ENCODE assay signal across 23 cellular contexts in the genomic region with DNA sequence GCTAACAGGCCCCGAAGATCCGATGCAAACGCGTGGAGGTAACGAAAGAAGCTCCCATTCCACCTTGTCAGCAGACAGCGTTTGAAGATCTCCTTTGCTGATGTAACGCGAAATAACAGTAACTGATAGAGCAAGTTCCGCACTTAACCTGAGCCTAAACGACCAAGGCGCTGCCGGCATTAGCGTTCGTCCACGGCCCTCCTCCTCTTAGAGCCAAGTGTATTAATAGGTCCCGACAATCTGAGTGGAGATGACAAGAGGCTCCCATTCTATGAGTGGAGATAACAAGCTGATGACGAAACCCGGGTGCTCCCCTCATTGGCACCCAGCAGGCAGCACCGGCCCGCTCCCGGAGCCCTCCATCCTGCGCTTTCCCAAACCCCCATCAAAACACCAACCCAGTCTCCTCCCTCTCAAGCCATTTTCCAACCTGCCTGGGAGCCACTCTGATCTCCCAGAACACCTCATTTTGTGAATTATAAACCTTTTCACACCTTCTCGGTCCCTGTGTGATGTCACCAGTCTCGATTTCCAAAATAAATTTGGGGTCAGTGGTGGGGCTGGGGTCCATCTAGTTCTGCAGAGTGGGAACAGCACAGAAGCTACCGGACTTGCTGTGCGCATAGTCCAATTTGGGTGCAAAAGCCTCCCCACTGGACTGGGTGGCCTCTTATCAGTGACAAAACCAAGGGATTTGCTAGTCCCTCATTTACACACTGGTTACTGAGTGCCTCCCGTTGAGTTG. TPM values are rescaled to one million over a fixed set of nuclear protein-coding genes. Genes with fewer than 3 reads are reported as not detected.
A peak's percentile ranks its signal among the peaks of the same experiment; 100 is the strongest.
DNase-seq lines count a peak whose midpoint lies in the region; ATAC-seq and TF ChIP-seq lines count a peak whose summit lies in the region.
"Had no signal": no experiment of that assay in that cellular context is flagged by ENCODE, and none has a peak within 500 bp of the region (broad histone marks: within the 10 kb centered on the region; RNA-seq: fewer than 3 reads in every experiment).

No MANE protein-coding gene starts in this region.

- no peaks in the 10 kb centered on the region for H3K36me3 ChIP-seq in IMR-90 (ENCODE audit: control insufficient read depth, insufficient read depth, low read length)
- H3K36me3 ChIP-seq: adrenal gland, cardiac muscle cell, esophagus squamous epithelium, lower lobe of right lung had no signal

- H3K56ac ChIP-seq in IMR-90 (ENCODE audit: extremely low read depth, insufficient read depth, low read length) (no peak overlapping the region), H9 (ENCODE audit: insufficient read length, low read depth, low read length) (no peak overlapping the region)

- H3K9me3 ChIP-seq in IMR-90 (ENCODE audit: control insufficient read depth, insufficient read depth, low read length) (no peaks in the 10 kb centered on the region), H9 (ENCODE audit: control insufficient read depth, low read depth, low read length) (no peaks in the 10 kb centered on the region)
- H3K9me3 ChIP-seq: adrenal gland, lower lobe of right lung had no signal

- H3K23ac ChIP-seq in IMR-90 (ENCODE audit: low read depth, low read length) (no peak overlapping the region), H9 (ENCODE audit: insufficient read length, low read depth, low read length) (no peak overlapping the region)

- intact Hi-C loops in IMR-90 (cut with micrococcal nuclease) = no loop called here

- no peak overlapping the region for H4K8ac ChIP-seq in IMR-90 (ENCODE audit: low read depth in 2 of 2, low read length in 2 of 2)
- H4K8ac ChIP-seq in H9 (replicated peaks; ENCODE audit: insufficient read length, low read depth, low read length) = no peak overlapping the region

- no peak overlapping the region for H2BK20ac ChIP-seq in IMR-90 (ENCODE audit: low read depth, low read length)
- no peak overlapping the region for H2BK20ac ChIP-seq in H9 (ENCODE audit: low read depth, low read length, poor library complexity, severe bottlenecking)

- peak overlapping the region; percentile 12 for H3K27ac Mint-ChIP-seq in activated T-cell treated with anti-CD3 and anti-CD28 coated beads, Interleukin-2, amount 50 U/mL, for 72 hours
- H3K27ac Mint-ChIP-seq in immature natural killer cell (peak overlapping the region in 5 of 6 donors; percentile 16 to 78 (median 43)), H9 (no peak overlapping the region)
- H3K27ac Mint-ChIP-seq in stimulated activated effector memory CD8-positive, alpha-beta T cell treated with anti-CD3 and anti-CD28 coated beads, Interleukin-12 subunit alpha, Interleukin-12 subunit beta, amount 100 ng/mL, for 72 hours = peak overlapping the region; percentile 44

- no peak overlapping the region for H2BK15ac ChIP-seq in IMR-90 (ENCODE audit: low read depth, low read length)
- no peak overlapping the region for H2BK15ac ChIP-seq in H9 (ENCODE audit: low read depth, low read length)

- H2AFZ ChIP-seq in IMR-90 (replicated peaks; ENCODE audit: low read length, poor library complexity) (no peak overlapping the region), H9 (ENCODE audit: low read length) (no peak overlapping the region)

- WGBS in IMR-90 (ENCODE audit: extremely low coverage in 2 of 2, insufficient read length in 1 of 2), 2 experiments = 88% methylated on average over 24 of the region's 27 CpGs; no CpG with 5 or more reads in 1 of the 2 experiments
- WGBS in H9 (ENCODE audit: extremely low coverage, insufficient read length, low lambda C conversion rate) = no CpG with 5 or more reads among the region's 27 CpGs

- no peaks in the 10 kb centered on the region; the same call in 1 of the 2 replicates for H3K9me1 ChIP-seq in IMR-90 (ENCODE audit: insufficient read depth, low read length)

- ATAC-seq in activated T-cell treated with anti-CD3 and anti-CD28 coated beads, Interleukin-2, amount 50 U/mL, for 72 hours (replicated peaks in 1 of 2) = no peak
- no peak for ATAC-seq in IMR-90 (ENCODE audit: low read depth)
- no peak for ATAC-seq in stimulated activated effector memory CD8-positive, alpha-beta T cell treated with anti-CD3 and anti-CD28 coated beads, Interleukin-12 subunit alpha, Interleukin-12 subunit beta, amount 100 ng/mL, for 72 hours
- ATAC-seq: K562, lower lobe of right lung, PC-3, SK-N-SH treated with all-trans-retinoic acid at 6 μM for 48 hours had no signal

- TF ChIP-seq POLR2A in IMR-90 (IDR thresholded peaks at IDR 0.05; ENCODE audit: low read depth, low read length) = no peak

- H3K23me2 ChIP-seq in H9 (ENCODE audit: insufficient read length, low read depth, low read length, poor library complexity, severe bottlenecking) = peaks cover 12% of the 10 kb centered on the region

- no peak for TF ChIP-seq CTCF in IMR-90 (conservative IDR thresholded peaks at IDR 0.05; ENCODE audit: low read depth, low read length)
- TF ChIP-seq CTCF in GM10248 (IDR thresholded peaks at IDR 0.05; ENCODE audit: control extremely low read depth, extremely low read depth, low read depth, missing control alignments) = no peak
- TF ChIP-seq CTCF in H9 (conservative IDR thresholded peaks at IDR 0.05) = no peak

- H3K79me1 ChIP-seq in IMR-90 (ENCODE audit: low read depth in 1 of 2, low read length in 2 of 2) = peaks cover 0 to 17% of the 10 kb centered on the region in 2 experiments; a peak in 2 of 4 replicates
- no peaks in the 10 kb centered on the region for H3K79me1 ChIP-seq in H9 (ENCODE audit: insufficient read depth, low read depth, low read length, poor library complexity, severe bottlenecking)

- H2AK5ac ChIP-seq in IMR-90 (ENCODE audit: low read depth, low read length) = peak overlapping the region; percentile 33
- no peak overlapping the region for H2AK5ac ChIP-seq in H9 (ENCODE audit: insufficient read length, low read length)

- no peaks in the 10 kb centered on the region for H3K27me3 Mint-ChIP-seq in activated T-cell treated with anti-CD3 and anti-CD28 coated beads, Interleukin-2, amount 50 U/mL, for 72 hours (ENCODE audit: low read depth)
- H3K27me3 Mint-ChIP-seq in immature natural killer cell (ENCODE audit: low read depth in 3 of 3) (peaks cover 27 to 35% (median 34%) of the 10 kb centered on the region in 3 donors), H9 (ENCODE audit: low read depth) (peaks cover 46% of the 10 kb centered on the region)

- H3K18ac ChIP-seq in IMR-90 (ENCODE audit: low read depth, low read length) (no peak overlapping the region), H9 (ENCODE audit: insufficient read length, low read depth, low read length) (no peak overlapping the region)

- no peaks in the 10 kb centered on the region for H3K9me3 Mint-ChIP-seq in activated T-cell treated with anti-CD3 and anti-CD28 coated beads, Interleukin-2, amount 50 U/mL, for 72 hours
- no peaks in the 10 kb centered on the region for H3K9me3 Mint-ChIP-seq in immature natural killer cell
- no peaks in the 10 kb centered on the region for H3K9me3 Mint-ChIP-seq in stimulated activated effector memory CD8-positive, alpha-beta T cell treated with anti-CD3 and anti-CD28 coated beads, Interleukin-12 subunit alpha, Interleukin-12 subunit beta, amount 100 ng/mL, for 72 hours
- H3K9me3 Mint-ChIP-seq in H9 = peaks cover 2 to 20% of the 10 kb centered on the region in 2 experiments

- H3K27ac ChIP-seq in IMR-90 (ENCODE audit: insufficient read depth, low read length) (no peak overlapping the region), H9 (ENCODE audit: insufficient read length, low read depth, low read length) (no peak overlapping the region)
- H3K27ac ChIP-seq: cardiac muscle cell had no signal

- H3K4me3 Mint-ChIP-seq in activated T-cell treated with anti-CD3 and anti-CD28 coated beads, Interleukin-2, amount 50 U/mL, for 72 hours = peak overlapping the region; percentile 1 to 40
- peak overlapping the region in 3 of 5 donors; percentile 28 to 50 (median 39) for H3K4me3 Mint-ChIP-seq in immature natural killer cell
- peak overlapping the region; percentile 17 for H3K4me3 Mint-ChIP-seq in stimulated activated effector memory CD8-positive, alpha-beta T cell treated with anti-CD3 and anti-CD28 coated beads, Interleukin-12 subunit alpha, Interleukin-12 subunit beta, amount 100 ng/mL, for 72 hours
- no peak overlapping the region; a peak in 1 of 5 replicates for H3K4me3 Mint-ChIP-seq in H9

- POLR2A ChIA-PET in IMR-90 (lab: Charles Lee; ENCODE audit: unreplicated experiment) = interaction anchor here (1.1 kb wide), 1 partner anchor 48 kb away, joined by 4 read pairs; no protein-coding TSS in a partner anchor
- POLR2A ChIA-PET in GM10248 (lab: Yijun Ruan, JAX) = no interaction called here

- H3K27me3 ChIP-seq in IMR-90 (ENCODE audit: control insufficient read depth, insufficient read depth, low read length) (no peaks in the 10 kb centered on the region), H9 (ENCODE audit: insufficient read depth, low read length) (no peaks in the 10 kb centered on the region; the same call in 1 of the 2 replicates)
- H3K27me3 ChIP-seq: adrenal gland, cardiac muscle cell, esophagus squamous epithelium had no signal

- no peaks in the 10 kb centered on the region for H3K79me2 ChIP-seq in H9 (ENCODE audit: insufficient read depth, low read length)

- no peak for TF ChIP-seq RAD21 in IMR-90 (IDR thresholded peaks at IDR 0.05; ENCODE audit: low read length)

- H3K4ac ChIP-seq in IMR-90 (ENCODE audit: low read depth, low read length) (no peak overlapping the region), H9 (ENCODE audit: low read depth, low read length) (no peak overlapping the region)

- in situ Hi-C loops in IMR-90 (cut with MboI; ENCODE audit: low sequenced_read_pairs) = loop anchor here (25.0 kb wide), 1 partner anchor 376 kb away; a partner anchor contains a TSS

- H4K20me1 ChIP-seq in IMR-90 (ENCODE audit: insufficient read depth, low read length) (peaks cover 5% of the 10 kb centered on the region; the same call in 1 of the 2 replicates), H9 (ENCODE audit: control insufficient read depth, insufficient read depth, insufficient read length) (no peaks in the 10 kb centered on the region)

- H3K4me1 Mint-ChIP-seq in activated T-cell treated with anti-CD3 and anti-CD28 coated beads, Interleukin-2, amount 50 U/mL, for 72 hours (ENCODE audit: low read depth) = peaks cover 56% of the 10 kb centered on the region
- H3K4me1 Mint-ChIP-seq in immature natural killer cell (peaks cover 26 to 45% of the 10 kb centered on the region in 2 donors), H9 (peaks cover 36 to 41% of the 10 kb centered on the region in 2 experiments)
- H3K4me1 Mint-ChIP-seq in stimulated activated effector memory CD8-positive, alpha-beta T cell treated with anti-CD3 and anti-CD28 coated beads, Interleukin-12 subunit alpha, Interleukin-12 subunit beta, amount 100 ng/mL, for 72 hours = peaks cover 79% of the 10 kb centered on the region

- H2BK12ac ChIP-seq in H9 (ENCODE audit: insufficient read length, low read depth, low read length) = no peak overlapping the region

- no peak overlapping the region for H2AK9ac ChIP-seq in IMR-90 (replicated peaks; ENCODE audit: low read depth, low read length, poor library complexity)

- no peak overlapping the region for H3T11ph ChIP-seq in H9 (ENCODE audit: low read length)

- H3K14ac ChIP-seq in IMR-90 (replicated peaks; ENCODE audit: low read depth, low read length) (no peak overlapping the region), H9 (ENCODE audit: insufficient read depth, low read length) (no peak overlapping the region)

- H4K91ac ChIP-seq in IMR-90 (ENCODE audit: insufficient read depth, low read depth, low read length) (no peak overlapping the region), H9 (ENCODE audit: insufficient read length, low read depth, low read length) (no peak overlapping the region)

- H3K36me3 Mint-ChIP-seq in activated T-cell treated with anti-CD3 and anti-CD28 coated beads, Interleukin-2, amount 50 U/mL, for 72 hours (ENCODE audit: insufficient read depth in 2 of 2) = peaks cover 0 to 4% of the 10 kb centered on the region in 2 donors
- H3K36me3 Mint-ChIP-seq in immature natural killer cell = no peaks in the 10 kb centered on the region
- peaks cover 59% of the 10 kb centered on the region for H3K36me3 Mint-ChIP-seq in stimulated activated effector memory CD8-positive, alpha-beta T cell treated with anti-CD3 and anti-CD28 coated beads, Interleukin-12 subunit alpha, Interleukin-12 subunit beta, amount 100 ng/mL, for 72 hours
- peaks cover 10 to 43% (median 22%) of the 10 kb centered on the region in 3 experiments for H3K36me3 Mint-ChIP-seq in H9 (ENCODE audit: insufficient read depth in 1 of 3, low read depth in 3 of 3)

- DNase-seq in activated T-cell treated with anti-CD3 and anti-CD28 coated beads, Interleukin-2, amount 50 U/mL, for 72 hours = no peak
- DNase-seq in activated T-cell treated with anti-CD3 and anti-CD28 coated beads for 4 hours (no peak), IMR-90 (no peak), immature natural killer cell (no peak), GM10248 (ENCODE audit: extremely low spot score) (no peak), OCI-M2 (lab: John Stamatoyannopoulos, UW; ENCODE audit: unreplicated experiment) (no peak), H9 (no peak)
- no peak for DNase-seq in stimulated activated effector memory CD8-positive, alpha-beta T cell treated with anti-CD3 and anti-CD28 coated beads, Interleukin-12 subunit alpha, Interleukin-12 subunit beta, amount 100 ng/mL, for 72 hours (ENCODE audit: low spot score in 2 of 2)
- DNase-seq: activated CD4-positive, alpha-beta T cell treated with anti-CD3 and anti-CD28 coated beads, Interleukin-2, amount 50 U/mL, for 4 hours; activated T-cell treated with anti-CD3 and anti-CD28 coated beads, Interleukin-2, amount 50 U/mL, for 48 hours; esophagus squamous epithelium; GDM1; head of caudate nucleus; lower lobe of right lung; MV-4-11; NCI-H2081 treated with DMSO at 0.1 percent for 48 hours; NCI-H526 treated with DMSO at 0.1 percent for 48 hours; PC-3; stimulated activated naive CD4-positive, alpha-beta T cell had no signal

- no TSS peak for BruUV-seq in IMR-90 (replicated peaks; lab: Mats Ljungman, UMichigan)

- CTCF ChIA-PET in IMR-90 (lab: Yijun Ruan, JAX) = no interaction called here
- CTCF ChIA-PET in GM10248 (lab: Yijun Ruan, JAX) = interaction anchor here (4.4 kb wide), 1 partner anchor 121 kb away, joined by 16 read pairs; a partner anchor contains a TSS

- H3K9ac ChIP-seq in IMR-90 (ENCODE audit: low read depth, low read length) (no peak overlapping the region), H9 (ENCODE audit: extremely low read depth, insufficient read length, low read length) (no peak overlapping the region)

- no peak overlapping the region for H3K4me3 ChIP-seq in IMR-90 (ENCODE audit: insufficient read depth, low read depth, low read length)
- H3K4me3 ChIP-seq: adrenal gland, cardiac muscle cell, esophagus squamous epithelium, K562, lower lobe of right lung had no signal

- H2BK5ac ChIP-seq in IMR-90 (ENCODE audit: low read depth, low read length, poor library complexity, severe bottlenecking) (no peak overlapping the region), H9 (ENCODE audit: insufficient read length, low read length) (no peak overlapping the region)

- H3K4me2 ChIP-seq in IMR-90 (ENCODE audit: low read depth, low read length) (no peak overlapping the region), H9 (ENCODE audit: insufficient read depth, insufficient read length, low read length) (no peak overlapping the region)

- H3K4me1 ChIP-seq in IMR-90 (ENCODE audit: control insufficient read depth, insufficient read depth, low read length) = peaks cover 18% of the 10 kb centered on the region
- H3K4me1 ChIP-seq in H9 (ENCODE audit: insufficient read depth, low read length) = peaks cover 2% of the 10 kb centered on the region; the same call in 1 of the 2 replicates

- H4K5ac ChIP-seq in IMR-90 (ENCODE audit: low read depth, low read length) = no peak overlapping the region
- H4K5ac ChIP-seq in H9 (ENCODE audit: insufficient read length, low read depth, low read length) = no peak overlapping the region

- H2BK120ac ChIP-seq in IMR-90 (ENCODE audit: low read depth, low read length) = no peak overlapping the region
- no peak overlapping the region for H2BK120ac ChIP-seq in H9 (ENCODE audit: low read depth, low read length, poor library complexity, severe bottlenecking)

- dilution Hi-C loops in IMR-90 (cut with HindIII; ENCODE audit: low sequenced_read_pairs, unreplicated experiment) = no loop called here

RNA-seq across cellular contexts. Expression of a gene that starts 35.4 kb away (rescaled TPM):
- total RNA-seq in activated T-cell treated with anti-CD3 and anti-CD28 coated beads, Interleukin-2, amount 50 U/mL, for 72 hours = 1 to 10 TPM; 3.2 to 3.6 TPM
- total RNA-seq in IMR-90 (2012; rRNA removed) = 12.5 and 12.8 TPM in 2 replicates
- 25.5 and 30.7 TPM in 2 replicates for polyA plus RNA-seq in IMR-90 (2012; rRNA removed)
- polyA plus RNA-seq in IMR-90 (2012; cell fraction: cytosol; rRNA removed) = 25.6 and 28.6 TPM in 2 replicates
- polyA plus RNA-seq in IMR-90 (2012; cell fraction: nucleus; rRNA removed; ENCODE audit: low replicate concordance) = 8.6 and 16.0 TPM in 2 replicates
- polyA plus RNA-seq in immature natural killer cell = 1 to 10 TPM; 4.5 to 10.0 (median 9.9) TPM
- total RNA-seq in H9 (2021) = 6.2 and 6.4 TPM in 2 replicates

Comparison
In these comparisons a context has a peak if more than half of its experiments do, and no peak if none do; other contexts are left out.
1. H3K27ac Mint-ChIP-seq: peak in activated T-cell treated with anti-CD3 and anti-CD28 coated beads, Interleukin-2, amount 50 U/mL, for 72 hours (single experiment), immature natural killer cell (5 of 6) and stimulated activated effector memory CD8-positive, alpha-beta T cell treated with anti-CD3 and anti-CD28 coated beads, Interleukin-12 subunit alpha, Interleukin-12 subunit beta, amount 100 ng/mL, for 72 hours (single experiment); none in H9 (0 of 3).
2. H3K4me3 Mint-ChIP-seq: peak in activated T-cell treated with anti-CD3 and anti-CD28 coated beads, Interleukin-2, amount 50 U/mL, for 72 hours (2 of 2), immature natural killer cell (3 of 5) and stimulated activated effector memory CD8-positive, alpha-beta T cell treated with anti-CD3 and anti-CD28 coated beads, Interleukin-12 subunit alpha, Interleukin-12 subunit beta, amount 100 ng/mL, for 72 hours (single experiment); none in H9 (0 of 2).